ENCODE assay signal across 35 cellular contexts in genomic region chr4:24705016-24705753, GRCh38.
"Had no signal": no experiment of that assay in that cellular context is flagged by ENCODE, and none has a peak within 500 bp of the region (broad histone marks: within the 10 kb centered on the region; RNA-seq: fewer than 3 reads in every experiment).

No MANE protein-coding gene starts in this region.

- H3K4me2 ChIP-seq: SK-N-SH had no signal

- H3K36me3 Mint-ChIP-seq: activated CD4-positive, alpha-beta memory T cell treated with anti-CD3 and anti-CD28 coated beads for 36 hours; WTC11 had no signal

- ATAC-seq: activated CD4-positive, alpha-beta T cell treated with anti-CD3 and anti-CD28 coated beads for 36 hours; activated CD4-positive, CD25-positive, alpha-beta regulatory T cell treated with anti-CD3 and anti-CD28 coated beads, Interleukin-2, amount 50 U/mL, for 24 hours; activated naive CD4-positive, alpha-beta T cell treated with anti-CD3 and anti-CD28 coated beads, Interleukin-2, amount 50 U/mL, for 72 hours; activated T-cell treated with anti-CD3 and anti-CD28 coated beads, Interleukin-2, amount 50 U/mL, for 4 hours; body of pancreas; PC-3 had no signal

- H3K9me3 Mint-ChIP-seq: activated CD4-positive, alpha-beta T cell treated with anti-CD3 and anti-CD28 coated beads, Interleukin-2, amount 10 ng/mL, durations not matched to agents 7 days and 5 days; activated T-helper 1 cell treated with anti-CD3 and anti-CD28 coated beads, Interleukin-12 subunit alpha, Interleukin-12 subunit beta, Interleukin-2, Interleukin-4 antibody, amounts not matched to agents 30 ng/mL and 10 ng/mL and 1 ng/mL, durations not matched to agents 14 hours and 24 hours and 36 hours; T-helper 1 cell treated with Interleukin-12 subunit alpha and Interleukin-12 subunit beta and Interleukin-4 antibody, amounts not matched to agents 30 μg/mL and 1 μg/mL, for 36 hours; T-helper 2 cell treated with Interferon-gamma antibody and Interleukin-4, amounts not matched to agents 5 μg/mL and 100 μg/mL, for 36 hours had no signal

- H3K27ac ChIP-seq: adrenal gland, body of pancreas, breast epithelium, Peyer's patch, SJSA1 had no signal

- H3K36me3 ChIP-seq: adrenal gland, breast epithelium, Peyer's patch, SJSA1 had no signal

- H3K9me3 ChIP-seq: adrenal gland, body of pancreas, breast epithelium, Peyer's patch, SJSA1, SK-N-SH had no signal

- H3K4me3 ChIP-seq: adrenal gland, body of pancreas, breast epithelium, Peyer's patch, SJSA1 had no signal

- H3K4me1 ChIP-seq: adrenal gland, body of pancreas, breast epithelium, Peyer's patch, SJSA1 had no signal

- H3K27me3 ChIP-seq: adrenal gland, body of pancreas, breast epithelium, Peyer's patch, SJSA1 had no signal

- H3K27me3 Mint-ChIP-seq: activated CD4-positive, alpha-beta T cell treated with anti-CD3 and anti-CD28 coated beads, Interleukin-2, amount 10 ng/mL, durations not matched to agents 7 days and 5 days had no signal

- H3K4me3 Mint-ChIP-seq: activated CD4-positive, alpha-beta memory T cell treated with anti-CD3 and anti-CD28 coated beads for 36 hours; activated CD4-positive, alpha-beta T cell treated with anti-CD3 and anti-CD28 coated beads for 36 hours; activated CD4-positive, alpha-beta T cell treated with anti-CD3 and anti-CD28 coated beads, Interleukin-2, amount 10 ng/mL, durations not matched to agents 7 days and 5 days; activated naive CD4-positive, alpha-beta T cell treated with anti-CD3 and anti-CD28 coated beads for 36 hours; activated T-cell treated with anti-CD3 and anti-CD28 coated beads, Interleukin-2, amount 50 U/mL, for 4 hours; activated T-helper 1 cell treated with anti-CD3 and anti-CD28 coated beads, Interleukin-12 subunit alpha, Interleukin-12 subunit beta, Interleukin-2, Interleukin-4 antibody, amounts not matched to agents 30 ng/mL and 10 ng/mL and 1 ng/mL, durations not matched to agents 14 hours and 24 hours and 36 hours; T-helper 1 cell treated with Interleukin-12 subunit alpha and Interleukin-12 subunit beta and Interleukin-4 antibody, amounts not matched to agents 30 μg/mL and 1 μg/mL, for 36 hours; T-helper 2 cell treated with Interferon-gamma antibody and Interleukin-4, amounts not matched to agents 5 μg/mL and 100 μg/mL, for 36 hours; WTC11 had no signal

- H3K9ac ChIP-seq: SK-N-SH had no signal

- H3K27ac Mint-ChIP-seq: activated CD4-positive, alpha-beta memory T cell treated with anti-CD3 and anti-CD28 coated beads for 36 hours; activated CD4-positive, alpha-beta T cell treated with anti-CD3 and anti-CD28 coated beads for 36 hours; activated CD4-positive, alpha-beta T cell treated with anti-CD3 and anti-CD28 coated beads, Interleukin-2, amount 10 ng/mL, durations not matched to agents 7 days and 5 days; activated naive CD4-positive, alpha-beta T cell treated with anti-CD3 and anti-CD28 coated beads for 36 hours; activated T-helper 1 cell treated with anti-CD3 and anti-CD28 coated beads, Interleukin-12 subunit alpha, Interleukin-12 subunit beta, Interleukin-2, Interleukin-4 antibody, amounts not matched to agents 30 ng/mL and 10 ng/mL and 1 ng/mL, durations not matched to agents 14 hours and 24 hours and 36 hours; T-helper 1 cell treated with Interleukin-12 subunit alpha and Interleukin-12 subunit beta and Interleukin-4 antibody, amounts not matched to agents 30 μg/mL and 1 μg/mL, for 36 hours; T-helper 2 cell treated with Interferon-gamma antibody and Interleukin-4, amounts not matched to agents 5 μg/mL and 100 μg/mL, for 36 hours; WTC11 had no signal

- H3K4me1 Mint-ChIP-seq: activated CD4-positive, alpha-beta T cell treated with anti-CD3 and anti-CD28 coated beads for 36 hours; activated CD4-positive, alpha-beta T cell treated with anti-CD3 and anti-CD28 coated beads, Interleukin-2, amount 10 ng/mL, durations not matched to agents 7 days and 5 days had no signal

- DNase-seq: activated CD4-positive, alpha-beta memory T cell treated with anti-CD3 and anti-CD28 coated beads for 36 hours; activated CD4-positive, alpha-beta T cell treated with anti-CD3 and anti-CD28 coated beads for 36 hours; activated CD4-positive, alpha-beta T cell treated with anti-CD3 and anti-CD28 coated beads, Interleukin-2, amount 10 ng/mL, durations not matched to agents 7 days and 5 days; activated CD8-positive, alpha-beta memory T cell treated with anti-CD3 and anti-CD28 coated beads, Interleukin-2, amount 50 U/mL, for 4 hours; activated gamma-delta T cell treated with Interleukin-2 at 50 U/mL for 16 hours; activated naive CD4-positive, alpha-beta T cell treated with anti-CD3 and anti-CD28 coated beads for 36 hours; activated T-cell treated with anti-CD3 and anti-CD28 coated beads for 4 hours; activated T-cell treated with anti-CD3 and anti-CD28 coated beads, Interleukin-2, amount 50 U/mL, for 4 hours; adrenal gland; body of pancreas; caudate nucleus; cerebellar nuclear complex; NCI-H1105; NCI-H1417 treated with DMSO at 0.1 percent for 48 hours; NCI-H187 treated with DMSO at 0.1 percent for 48 hours; NCI-H2081; NCI-H226; NCI-H446 treated with DMSO at 0.1 percent for 48 hours; NCI-H524; NCI-H69; NCI-H82; NK-92 treated with Interleukin-12 subunit alpha and Interleukin-12 subunit beta, amount 100 ng/mL, for 24 hours; PC-3; Peyer's patch; RPMI8226; SHP77 treated with DMSO at 0.1 percent for 48 hours; SK-N-SH had no signal

- H3K9me2 ChIP-seq: SK-N-SH had no signal
